In genomic region chr16:84729716-84730320, GRCh38 we compare ENCODE assay signal across 8 cellular contexts. TPM values are rescaled to one million over a fixed set of nuclear protein-coding genes. Genes with fewer than 3 reads are reported as not detected.
DNase-seq lines count a peak whose midpoint lies in the region; ATAC-seq, FAIRE-seq and TF ChIP-seq lines count a peak whose summit lies in the region.

No MANE protein-coding gene starts in this region.

- intact Hi-C loops in cardiac septum (cut with DNase I) = no loop called here
- intact Hi-C loops in vagina (cut with DNase I) = loop anchor here (5.0 kb wide), 1 partner anchor 218 kb away; no protein-coding TSS in a partner anchor

- H3K9me3 ChIP-seq in cardiac muscle cell (ENCODE audit: low read depth) (no peaks in the 10 kb centered on the region), keratinocyte (ENCODE audit: control insufficient read depth, low read depth, low read length) (no peaks in the 10 kb centered on the region), vagina (no peaks in the 10 kb centered on the region)

- TF ChIP-seq CTCF in cardiac muscle cell (IDR thresholded peaks at IDR 0.05; ENCODE audit: low read depth, low read length) = no peak
- no peak for TF ChIP-seq CTCF in keratinocyte (optimal IDR thresholded peaks at IDR 0.05 in 1 of 3, IDR thresholded peaks at IDR 0.05 in 1 of 3, conservative IDR thresholded peaks at IDR 0.05 in 1 of 3; ENCODE audit: extremely low read depth in 1 of 3, insufficient read depth in 2 of 3, low read length in 3 of 3)
- no peak for TF ChIP-seq CTCF in vagina (IDR thresholded peaks at IDR 0.05)
- no peak for TF ChIP-seq CTCF in RWPE1 (conservative IDR thresholded peaks at IDR 0.05; ENCODE audit: low read depth)

- CTCF ChIA-PET in RWPE1 (lab: Yijun Ruan, JAX) = interaction anchor here (0.6 to 0.8 kb wide), 3 partner anchors 8 to 223 kb away, joined by 3 read pairs; no protein-coding TSS in a partner anchor

- H3K9me3 Mint-ChIP-seq in activated naive CD8-positive, alpha-beta T cell treated with anti-CD3 and anti-CD28 coated beads for 36 hours = no peaks in the 10 kb centered on the region

- H3K27ac ChIP-seq in cardiac muscle cell = peak overlapping the region; percentile 40
- peak overlapping the region; percentile 80 for H3K27ac ChIP-seq in keratinocyte (ENCODE audit: control insufficient read depth, insufficient read depth, low read length)
- H3K27ac ChIP-seq in vagina = peak overlapping the region; percentile 71
- H3K27ac ChIP-seq in RWPE1 = no peak overlapping the region

- dilution Hi-C loops in keratinocyte (cut with MboI; ENCODE audit: extremely low pct_ligation_motif_present, low sequenced_read_pairs) = no loop called here

- H3K4me1 Mint-ChIP-seq in activated naive CD8-positive, alpha-beta T cell treated with anti-CD3 and anti-CD28 coated beads for 36 hours = peaks cover 55% of the 10 kb centered on the region

- H3K9ac ChIP-seq in keratinocyte (ENCODE audit: control insufficient read depth, extremely low read depth, insufficient read depth, low read length) = peak overlapping the region; percentile 54

- no peak for DNase-seq in cardiac muscle cell (ENCODE audit: low read depth in 1 of 2, low spot score in 1 of 2)
- DNase-seq in cardiac septum (ENCODE audit: low spot score) = no peak
- DNase-seq in activated naive CD8-positive, alpha-beta T cell treated with anti-CD3 and anti-CD28 coated beads for 36 hours = no peak
- no peak for DNase-seq in keratinocyte (ENCODE audit: low read depth, low spot score)
- peak in 1 of 2 donors; percentile 11 for DNase-seq in vagina (ENCODE audit: extremely low spot score in 2 of 2)
- no peak for DNase-seq in RWPE1 (ENCODE audit: low spot score)
- no peak for DNase-seq in NCI-H2196 (lab: John Stamatoyannopoulos, UW; ENCODE audit: unreplicated experiment)

- H3K27ac Mint-ChIP-seq in activated naive CD8-positive, alpha-beta T cell treated with anti-CD3 and anti-CD28 coated beads for 36 hours = peak overlapping the region; percentile 21

- POLR2A ChIA-PET in RWPE1 (lab: Yijun Ruan, JAX; ENCODE audit: low non-redundant PET) = no interaction called here

- H3K27me3 Mint-ChIP-seq in activated naive CD8-positive, alpha-beta T cell treated with anti-CD3 and anti-CD28 coated beads for 36 hours = no peaks in the 10 kb centered on the region

- no peak overlapping the region for H2AFZ ChIP-seq in keratinocyte (ENCODE audit: control insufficient read depth, low read length)

- H3K4me1 ChIP-seq in cardiac muscle cell (ENCODE audit: low read depth) = peaks cover 23% of the 10 kb centered on the region
- H3K4me1 ChIP-seq in keratinocyte (ENCODE audit: control insufficient read depth, extremely low read depth, insufficient read depth, low read length) = peaks cover 70% of the 10 kb centered on the region
- H3K4me1 ChIP-seq in vagina = peaks cover 71% of the 10 kb centered on the region

- peaks cover 12% of the 10 kb centered on the region for H4K20me1 ChIP-seq in keratinocyte (ENCODE audit: control insufficient read depth, extremely low read depth, insufficient read depth, low read length)

- H3K27me3 ChIP-seq in cardiac muscle cell (no peaks in the 10 kb centered on the region), keratinocyte (ENCODE audit: control insufficient read depth, extremely low read depth, insufficient read depth, low read length) (no peaks in the 10 kb centered on the region), vagina (no peaks in the 10 kb centered on the region)

- TF ChIP-seq POLR2A in vagina (IDR thresholded peaks at IDR 0.05) = no peak

- peaks cover 87% of the 10 kb centered on the region for H3K79me2 ChIP-seq in keratinocyte (ENCODE audit: control insufficient read depth, insufficient read depth, low read length)

- ATAC-seq in HG03571 (IDR thresholded peaks at IDR 0.05; ENCODE audit: unreplicated experiment) = no peak

- FAIRE-seq in keratinocyte (lab: Jason Lieb, UNC) = no peak

- no peak overlapping the region for H3K4me3 Mint-ChIP-seq in activated naive CD8-positive, alpha-beta T cell treated with anti-CD3 and anti-CD28 coated beads for 36 hours

- H3K4me3 ChIP-seq in cardiac muscle cell (no peak overlapping the region), keratinocyte (ENCODE audit: control insufficient read depth in 2 of 3, extremely low read depth in 1 of 3, insufficient read depth in 2 of 3, low read depth in 1 of 3, low read length in 3 of 3) (peak overlapping the region in 2 of 3 experiments; percentile 38 to 44), vagina (no peak overlapping the region)

- H3K4me2 ChIP-seq in keratinocyte (ENCODE audit: control insufficient read depth, extremely low read depth, insufficient read depth, low read depth, low read length) = peak overlapping the region; percentile 74

- H3K9me1 ChIP-seq in keratinocyte (ENCODE audit: control insufficient read depth, extremely low read depth, insufficient read depth, low read length) = no peaks in the 10 kb centered on the region

- H3K36me3 ChIP-seq in cardiac muscle cell = peaks cover 6% of the 10 kb centered on the region
- peaks cover 0 to 13% of the 10 kb centered on the region in 2 experiments for H3K36me3 ChIP-seq in keratinocyte (ENCODE audit: control insufficient read depth in 2 of 2, extremely low read depth in 1 of 2, insufficient read depth in 2 of 2, low read length in 2 of 2)
- no peaks in the 10 kb centered on the region for H3K36me3 ChIP-seq in vagina

- H3K36me3 Mint-ChIP-seq in activated naive CD8-positive, alpha-beta T cell treated with anti-CD3 and anti-CD28 coated beads for 36 hours = peaks cover 4% of the 10 kb centered on the region

RNA-seq across cellular contexts. Expression of gene USP10, which starts 30.0 kb away (rescaled TPM):
- total RNA-seq in cardiac muscle cell (77.4 and 91.9 TPM in 2 replicates), cardiac septum (53.8 TPM), vagina (42.5 TPM)
- polyA plus RNA-seq in cardiac muscle cell (100.0 and 139 TPM in 2 replicates), keratinocyte (75.4 to 92.0 TPM (median 79.3 TPM) in 3 replicates)
- 100 to 1,000 TPM; 148 to 151 TPM for total RNA-seq in activated naive CD8-positive, alpha-beta T cell treated with anti-CD3 and anti-CD28 coated beads for 36 hours
- 39.3 TPM for polyA plus RNA-seq in keratinocyte (2011; ENCODE audit: low read depth)
- 58.0 and 63.5 TPM in 2 replicates for polyA plus RNA-seq in keratinocyte (2011; cell fraction: cytosol; rRNA removed)
- 76.7 and 89.7 TPM in 2 replicates for polyA plus RNA-seq in keratinocyte (2011; cell fraction: nucleus; rRNA removed)
- polyA plus RNA-seq in keratinocyte (2012; ENCODE audit: low replicate concordance) = 47.6 and 78.5 TPM in 2 replicates
- polyA minus RNA-seq in keratinocyte = 213 to 474 TPM (median 267 TPM) in 3 replicates
- 76.7 TPM for polyA minus RNA-seq in keratinocyte (2011; cell fraction: cytosol; rRNA and poly(A)+ RNA removed)
- polyA minus RNA-seq in keratinocyte (2011; cell fraction: nucleus; rRNA and poly(A)+ RNA removed) = 61.2 and 107 TPM in 2 replicates

Comparison
In these comparisons a context has a peak if more than half of its experiments do, and no peak if none do; other contexts are left out.
1. H3K4me3 ChIP-seq: peak in keratinocyte (2 of 3); none in cardiac muscle cell (single experiment) and vagina (0 of 2).